1 cellular context compared by ENCODE assay signal in the genomic region with DNA sequence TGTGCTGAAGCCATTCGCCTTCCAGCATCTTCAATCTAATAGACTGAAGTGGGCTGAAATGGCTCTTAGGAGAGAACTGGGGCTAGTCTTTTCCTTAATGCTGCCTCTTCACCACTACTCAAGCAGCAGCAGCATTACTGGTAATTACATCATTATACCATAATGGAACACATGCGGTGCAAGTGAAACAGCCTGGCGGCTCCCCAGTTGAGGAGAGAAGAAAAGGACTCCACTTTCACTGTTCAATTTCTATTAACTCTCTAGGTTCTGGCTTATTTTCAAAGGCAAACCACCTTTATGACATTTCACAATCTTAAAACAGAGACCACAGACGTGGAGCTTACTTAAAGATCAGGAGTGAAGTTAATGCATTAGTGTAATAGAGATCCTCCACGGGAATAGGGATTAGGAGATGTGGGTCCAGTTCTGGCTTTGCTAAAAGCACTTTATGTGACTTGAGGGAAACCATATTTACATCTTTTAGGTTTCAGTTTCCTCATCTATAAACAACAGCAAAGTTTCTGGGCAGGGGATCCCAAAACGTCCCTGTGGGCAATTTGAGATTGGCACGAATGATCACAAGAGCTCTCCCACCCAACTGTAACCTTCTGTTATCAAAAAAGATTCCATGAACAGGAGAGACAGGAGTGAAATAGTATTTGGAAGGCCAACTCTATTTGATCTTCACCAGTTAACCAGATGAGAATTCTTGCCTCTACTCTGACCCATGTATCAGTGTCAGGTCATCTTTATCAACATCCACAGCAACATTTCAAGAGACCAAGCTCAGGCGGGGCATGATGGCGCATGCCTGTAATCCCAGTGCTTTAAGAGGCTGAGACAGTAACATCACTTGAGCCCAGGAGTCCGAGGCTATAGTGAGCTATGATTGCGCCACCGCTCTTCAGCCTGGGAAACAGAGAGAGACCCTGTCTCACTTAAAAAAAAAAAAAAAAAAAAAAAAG.
TF ChIP-seq lines count a peak whose summit lies in the region.

No MANE protein-coding gene starts in this region.

TF ChIP-seq in K562, 482 proteins besides CTCF, POLR2A, EP300 and RAD21 (continued from another document and continues in another):
- TF ChIP-seq TGIF2 (CRISPR knock-in tag; IDR thresholded peaks at IDR 0.05), result no peak
- no peak for TF ChIP-seq SMAD1 (IDR thresholded peaks at IDR 0.05; ENCODE audit: low read depth, low read length, partially characterized antibody)
- no peak for TF ChIP-seq ESRRB (CRISPR knock-in tag; IDR thresholded peaks at IDR 0.05; ENCODE audit: borderline replicate concordance)
- TF ChIP-seq KDM1A (IDR thresholded peaks at IDR 0.05), result no peak
- no peak for TF ChIP-seq ZNF184 (CRISPR knock-in tag; IDR thresholded peaks at IDR 0.05)
- TF ChIP-seq, protein P1, sequence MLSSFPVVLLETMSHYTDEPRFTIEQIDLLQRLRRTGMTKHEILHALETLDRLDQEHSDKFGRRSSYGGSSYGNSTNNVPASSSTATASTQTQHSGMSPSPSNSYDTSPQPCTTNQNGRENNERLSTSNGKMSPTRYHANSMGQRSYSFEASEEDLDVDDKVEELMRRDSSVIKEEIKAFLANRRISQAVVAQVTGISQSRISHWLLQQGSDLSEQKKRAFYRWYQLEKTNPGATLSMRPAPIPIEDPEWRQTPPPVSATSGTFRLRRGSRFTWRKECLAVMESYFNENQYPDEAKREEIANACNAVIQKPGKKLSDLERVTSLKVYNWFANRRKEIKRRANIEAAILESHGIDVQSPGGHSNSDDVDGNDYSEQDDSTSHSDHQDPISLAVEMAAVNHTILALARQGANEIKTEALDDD (IDR thresholded peaks at IDR 0.05), result peak; percentile 41
- no peak for TF ChIP-seq RAD51 (IDR thresholded peaks at IDR 0.05; ENCODE audit: borderline replicate concordance, low read depth)
- no peak for TF ChIP-seq RB1 (IDR thresholded peaks at IDR 0.05; ENCODE audit: low read depth)
- no peak for TF ChIP-seq KAT8 (IDR thresholded peaks at IDR 0.05; ENCODE audit: low read depth)
- 0 out of 2 replicates have a peak, but pooled peaks have one; percentile 22 for TF ChIP-seq MEF2D (tag; conservative IDR thresholded peaks at IDR 0.05; ENCODE audit: low read depth)
- no peak for TF ChIP-seq KDM2B (CRISPR knock-in tag; IDR thresholded peaks at IDR 0.05)
- no peak for TF ChIP-seq ZC3H11A (IDR thresholded peaks at IDR 0.05; ENCODE audit: low read depth, low read length)
- no peak for TF ChIP-seq HMGN3 (IDR thresholded peaks at IDR 0.05; ENCODE audit: borderline replicate concordance, extremely low read depth, insufficient read length, low read depth, low read length)
- no peak for TF ChIP-seq ZNF224 (CRISPR knock-in tag; IDR thresholded peaks at IDR 0.05)
- TF ChIP-seq MXI1 (IDR thresholded peaks at IDR 0.05; ENCODE audit: low read depth, low read length), result no peak
- no peak for TF ChIP-seq PHTF2 (CRISPR knock-in tag; IDR thresholded peaks at IDR 0.05)
- TF ChIP-seq KHSRP (IDR thresholded peaks at IDR 0.05), result no peak
- TF ChIP-seq, protein P2, sequence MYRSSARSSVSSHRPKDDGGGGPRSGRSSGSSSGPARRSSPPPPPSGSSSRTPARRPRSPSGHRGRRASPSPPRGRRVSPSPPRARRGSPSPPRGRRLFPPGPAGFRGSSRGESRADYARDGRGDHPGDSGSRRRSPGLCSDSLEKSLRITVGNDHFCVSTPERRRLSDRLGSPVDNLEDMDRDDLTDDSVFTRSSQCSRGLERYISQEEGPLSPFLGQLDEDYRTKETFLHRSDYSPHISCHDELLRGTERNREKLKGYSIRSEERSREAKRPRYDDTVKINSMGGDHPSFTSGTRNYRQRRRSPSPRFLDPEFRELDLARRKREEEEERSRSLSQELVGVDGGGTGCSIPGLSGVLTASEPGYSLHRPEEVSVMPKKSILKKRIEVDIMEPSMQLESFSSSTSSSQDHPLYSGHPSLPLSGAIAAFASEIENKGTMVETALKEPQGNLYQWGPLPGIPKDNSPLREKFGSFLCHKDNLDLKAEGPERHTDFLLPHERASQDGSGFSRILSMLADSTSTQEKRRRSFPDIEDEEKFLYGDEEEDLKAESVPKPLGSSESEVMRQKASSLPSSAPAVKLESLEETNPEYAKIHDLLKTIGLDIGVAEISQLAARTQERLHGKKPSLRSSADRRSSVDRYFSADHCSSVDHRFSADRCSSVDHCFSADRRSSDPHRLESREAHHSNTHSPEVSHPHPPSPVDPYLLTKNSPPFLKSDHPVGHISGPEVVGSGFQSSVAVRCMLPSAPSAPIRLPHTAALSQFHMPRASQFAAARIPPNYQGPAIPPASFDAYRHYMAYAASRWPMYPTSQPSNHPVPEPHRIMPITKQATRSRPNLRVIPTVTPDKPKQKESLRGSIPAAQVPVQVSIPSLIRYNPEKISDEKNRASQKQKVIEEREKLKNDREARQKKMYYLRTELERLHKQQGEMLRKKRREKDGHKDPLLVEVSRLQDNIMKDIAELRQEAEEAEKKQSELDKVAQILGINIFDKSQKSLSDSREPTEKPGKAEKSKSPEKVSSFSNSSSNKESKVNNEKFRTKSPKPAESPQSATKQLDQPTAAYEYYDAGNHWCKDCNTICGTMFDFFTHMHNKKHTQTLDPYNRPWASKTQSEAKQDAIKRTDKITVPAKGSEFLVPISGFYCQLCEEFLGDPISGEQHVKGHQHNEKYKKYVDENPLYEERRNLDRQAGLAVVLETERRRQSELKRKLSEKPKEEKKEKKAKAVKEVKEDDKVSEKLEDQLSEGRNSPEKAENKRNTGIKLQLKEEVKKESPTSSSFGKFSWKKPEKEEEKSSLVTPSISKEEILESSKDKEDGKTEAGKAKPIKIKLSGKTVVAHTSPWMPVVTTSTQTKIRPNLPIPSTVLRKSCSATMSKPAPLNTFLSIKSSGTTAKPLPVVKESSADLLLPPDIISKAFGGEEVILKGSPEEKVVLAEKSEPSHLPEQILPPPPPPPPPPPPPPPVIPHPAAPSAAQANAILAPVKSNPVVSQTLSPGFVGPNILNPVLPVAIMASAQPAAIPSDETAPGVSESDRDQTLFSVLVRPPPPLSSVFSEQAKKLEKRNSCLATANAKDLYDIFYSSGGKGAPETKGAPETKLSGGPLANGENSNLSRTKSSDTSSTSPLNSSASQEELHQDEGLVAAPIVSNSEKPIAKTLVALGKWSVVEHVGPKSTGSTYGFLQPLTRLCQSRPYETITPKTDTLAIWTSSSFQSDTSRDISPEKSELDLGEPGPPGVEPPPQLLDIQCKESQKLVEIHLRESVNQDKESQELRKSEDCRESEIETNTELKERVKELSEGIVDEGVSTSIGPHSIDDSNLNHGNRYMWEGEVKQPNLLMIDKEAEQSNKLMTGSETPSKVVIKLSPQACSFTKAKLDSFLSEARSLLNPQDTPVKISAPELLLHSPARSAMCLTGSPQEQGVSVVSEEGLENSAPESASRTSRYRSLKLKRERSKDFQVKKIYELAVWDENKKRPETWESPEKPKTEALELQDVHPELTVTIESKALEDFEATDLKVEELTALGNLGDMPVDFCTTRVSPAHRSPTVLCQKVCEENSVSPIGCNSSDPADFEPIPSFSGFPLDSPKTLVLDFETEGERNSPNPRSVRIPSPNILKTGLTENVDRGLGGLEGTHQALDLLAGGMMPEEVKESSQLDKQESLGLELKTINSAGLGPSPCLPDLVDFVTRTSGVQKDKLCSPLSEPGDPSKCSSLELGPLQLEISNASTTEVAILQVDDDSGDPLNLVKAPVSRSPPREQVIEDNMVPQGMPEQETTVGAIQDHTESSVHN (IDR thresholded peaks at IDR 0.05; ENCODE audit: borderline replicate concordance in 1 of 2, low read depth in 1 of 2), result no peak
- TF ChIP-seq BHLHE40 (IDR thresholded peaks at IDR 0.05; ENCODE audit: low read length), result no peak
- TF ChIP-seq, protein P3, sequence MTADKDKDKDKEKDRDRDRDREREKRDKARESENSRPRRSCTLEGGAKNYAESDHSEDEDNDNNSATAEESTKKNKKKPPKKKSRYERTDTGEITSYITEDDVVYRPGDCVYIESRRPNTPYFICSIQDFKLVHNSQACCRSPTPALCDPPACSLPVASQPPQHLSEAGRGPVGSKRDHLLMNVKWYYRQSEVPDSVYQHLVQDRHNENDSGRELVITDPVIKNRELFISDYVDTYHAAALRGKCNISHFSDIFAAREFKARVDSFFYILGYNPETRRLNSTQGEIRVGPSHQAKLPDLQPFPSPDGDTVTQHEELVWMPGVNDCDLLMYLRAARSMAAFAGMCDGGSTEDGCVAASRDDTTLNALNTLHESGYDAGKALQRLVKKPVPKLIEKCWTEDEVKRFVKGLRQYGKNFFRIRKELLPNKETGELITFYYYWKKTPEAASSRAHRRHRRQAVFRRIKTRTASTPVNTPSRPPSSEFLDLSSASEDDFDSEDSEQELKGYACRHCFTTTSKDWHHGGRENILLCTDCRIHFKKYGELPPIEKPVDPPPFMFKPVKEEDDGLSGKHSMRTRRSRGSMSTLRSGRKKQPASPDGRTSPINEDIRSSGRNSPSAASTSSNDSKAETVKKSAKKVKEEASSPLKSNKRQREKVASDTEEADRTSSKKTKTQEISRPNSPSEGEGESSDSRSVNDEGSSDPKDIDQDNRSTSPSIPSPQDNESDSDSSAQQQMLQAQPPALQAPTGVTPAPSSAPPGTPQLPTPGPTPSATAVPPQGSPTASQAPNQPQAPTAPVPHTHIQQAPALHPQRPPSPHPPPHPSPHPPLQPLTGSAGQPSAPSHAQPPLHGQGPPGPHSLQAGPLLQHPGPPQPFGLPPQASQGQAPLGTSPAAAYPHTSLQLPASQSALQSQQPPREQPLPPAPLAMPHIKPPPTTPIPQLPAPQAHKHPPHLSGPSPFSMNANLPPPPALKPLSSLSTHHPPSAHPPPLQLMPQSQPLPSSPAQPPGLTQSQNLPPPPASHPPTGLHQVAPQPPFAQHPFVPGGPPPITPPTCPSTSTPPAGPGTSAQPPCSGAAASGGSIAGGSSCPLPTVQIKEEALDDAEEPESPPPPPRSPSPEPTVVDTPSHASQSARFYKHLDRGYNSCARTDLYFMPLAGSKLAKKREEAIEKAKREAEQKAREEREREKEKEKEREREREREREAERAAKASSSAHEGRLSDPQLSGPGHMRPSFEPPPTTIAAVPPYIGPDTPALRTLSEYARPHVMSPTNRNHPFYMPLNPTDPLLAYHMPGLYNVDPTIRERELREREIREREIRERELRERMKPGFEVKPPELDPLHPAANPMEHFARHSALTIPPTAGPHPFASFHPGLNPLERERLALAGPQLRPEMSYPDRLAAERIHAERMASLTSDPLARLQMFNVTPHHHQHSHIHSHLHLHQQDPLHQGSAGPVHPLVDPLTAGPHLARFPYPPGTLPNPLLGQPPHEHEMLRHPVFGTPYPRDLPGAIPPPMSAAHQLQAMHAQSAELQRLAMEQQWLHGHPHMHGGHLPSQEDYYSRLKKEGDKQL (CRISPR knock-in tag; IDR thresholded peaks at IDR 0.05; ENCODE audit: borderline replicate concordance), result no peak
- TF ChIP-seq TAL1 (IDR thresholded peaks at IDR 0.05), result no peak
- TF ChIP-seq RBM15 (IDR thresholded peaks at IDR 0.05; ENCODE audit: insufficient read depth, low read length), result no peak
- TF ChIP-seq SMARCA4 (IDR thresholded peaks at IDR 0.05), result peak; percentile 64; the same call in 1 of the 2 replicates
- no peak for TF ChIP-seq ZEB2 (IDR thresholded peaks at IDR 0.05)
- TF ChIP-seq RHOXF2B (CRISPR knock-in tag; conservative IDR thresholded peaks at IDR 0.05), result no peak
- TF ChIP-seq, protein P4, sequence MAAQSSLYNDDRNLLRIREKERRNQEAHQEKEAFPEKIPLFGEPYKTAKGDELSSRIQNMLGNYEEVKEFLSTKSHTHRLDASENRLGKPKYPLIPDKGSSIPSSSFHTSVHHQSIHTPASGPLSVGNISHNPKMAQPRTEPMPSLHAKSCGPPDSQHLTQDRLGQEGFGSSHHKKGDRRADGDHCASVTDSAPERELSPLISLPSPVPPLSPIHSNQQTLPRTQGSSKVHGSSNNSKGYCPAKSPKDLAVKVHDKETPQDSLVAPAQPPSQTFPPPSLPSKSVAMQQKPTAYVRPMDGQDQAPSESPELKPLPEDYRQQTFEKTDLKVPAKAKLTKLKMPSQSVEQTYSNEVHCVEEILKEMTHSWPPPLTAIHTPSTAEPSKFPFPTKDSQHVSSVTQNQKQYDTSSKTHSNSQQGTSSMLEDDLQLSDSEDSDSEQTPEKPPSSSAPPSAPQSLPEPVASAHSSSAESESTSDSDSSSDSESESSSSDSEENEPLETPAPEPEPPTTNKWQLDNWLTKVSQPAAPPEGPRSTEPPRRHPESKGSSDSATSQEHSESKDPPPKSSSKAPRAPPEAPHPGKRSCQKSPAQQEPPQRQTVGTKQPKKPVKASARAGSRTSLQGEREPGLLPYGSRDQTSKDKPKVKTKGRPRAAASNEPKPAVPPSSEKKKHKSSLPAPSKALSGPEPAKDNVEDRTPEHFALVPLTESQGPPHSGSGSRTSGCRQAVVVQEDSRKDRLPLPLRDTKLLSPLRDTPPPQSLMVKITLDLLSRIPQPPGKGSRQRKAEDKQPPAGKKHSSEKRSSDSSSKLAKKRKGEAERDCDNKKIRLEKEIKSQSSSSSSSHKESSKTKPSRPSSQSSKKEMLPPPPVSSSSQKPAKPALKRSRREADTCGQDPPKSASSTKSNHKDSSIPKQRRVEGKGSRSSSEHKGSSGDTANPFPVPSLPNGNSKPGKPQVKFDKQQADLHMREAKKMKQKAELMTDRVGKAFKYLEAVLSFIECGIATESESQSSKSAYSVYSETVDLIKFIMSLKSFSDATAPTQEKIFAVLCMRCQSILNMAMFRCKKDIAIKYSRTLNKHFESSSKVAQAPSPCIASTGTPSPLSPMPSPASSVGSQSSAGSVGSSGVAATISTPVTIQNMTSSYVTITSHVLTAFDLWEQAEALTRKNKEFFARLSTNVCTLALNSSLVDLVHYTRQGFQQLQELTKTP (IDR thresholded peaks at IDR 0.05; ENCODE audit: low read depth in 1 of 2, partially characterized antibody in 2 of 2), result peak in 1 of 2 experiments; percentile 49
- TF ChIP-seq, protein P5, sequence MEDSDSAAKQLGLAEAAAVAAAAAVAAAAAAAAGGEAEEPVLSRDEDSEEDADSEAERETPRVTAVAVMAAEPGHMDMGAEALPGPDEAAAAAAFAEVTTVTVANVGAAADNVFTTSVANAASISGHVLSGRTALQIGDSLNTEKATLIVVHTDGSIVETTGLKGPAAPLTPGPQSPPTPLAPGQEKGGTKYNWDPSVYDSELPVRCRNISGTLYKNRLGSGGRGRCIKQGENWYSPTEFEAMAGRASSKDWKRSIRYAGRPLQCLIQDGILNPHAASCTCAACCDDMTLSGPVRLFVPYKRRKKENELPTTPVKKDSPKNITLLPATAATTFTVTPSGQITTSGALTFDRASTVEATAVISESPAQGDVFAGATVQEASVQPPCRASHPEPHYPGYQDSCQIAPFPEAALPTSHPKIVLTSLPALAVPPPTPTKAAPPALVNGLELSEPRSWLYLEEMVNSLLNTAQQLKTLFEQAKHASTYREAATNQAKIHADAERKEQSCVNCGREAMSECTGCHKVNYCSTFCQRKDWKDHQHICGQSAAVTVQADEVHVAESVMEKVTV (CRISPR knock-in tag; IDR thresholded peaks at IDR 0.05), result peak; percentile 25; the same call in 1 of the 2 replicates
- no peak for TF ChIP-seq LCOR (CRISPR knock-in tag; IDR thresholded peaks at IDR 0.05)
- no peak for TF ChIP-seq SRSF1 (IDR thresholded peaks at IDR 0.05; ENCODE audit: low read depth, low read length)
- TF ChIP-seq TARDBP (IDR thresholded peaks at IDR 0.05), result no peak
- no peak for TF ChIP-seq MYBL2 (IDR thresholded peaks at IDR 0.05; ENCODE audit: low read depth)
- TF ChIP-seq MYBL2 (CRISPR knock-in tag; IDR thresholded peaks at IDR 0.05; ENCODE audit: borderline replicate concordance), result no peak
- no peak for TF ChIP-seq ZNF165 (CRISPR knock-in tag; IDR thresholded peaks at IDR 0.05; ENCODE audit: borderline replicate concordance)
- TF ChIP-seq MAFF (IDR thresholded peaks at IDR 0.05; ENCODE audit: low read length), result no peak
- no peak for TF ChIP-seq GATAD2A (IDR thresholded peaks at IDR 0.05)
- TF ChIP-seq ZNF274 (IDR thresholded peaks at IDR 0.05; ENCODE audit: borderline replicate concordance, low read depth, low read length), result no peak
- TF ChIP-seq SLC30A9 (CRISPR knock-in tag; IDR thresholded peaks at IDR 0.05), result no peak
- no peak for TF ChIP-seq SAFB (IDR thresholded peaks at IDR 0.05; ENCODE audit: borderline replicate concordance, low read depth, low read length)
- TF ChIP-seq BCOR (IDR thresholded peaks at IDR 0.05), result no peak
- 0 out of 2 replicates have a peak, but pooled peaks have one; percentile 41 for TF ChIP-seq POLR2G (IDR thresholded peaks at IDR 0.05; ENCODE audit: low read depth, low read length)
- TF ChIP-seq TCF7L2 (IDR thresholded peaks at IDR 0.05; ENCODE audit: low read depth, low read length), result no peak
